1 cellular context compared by ENCODE assay signal in the genomic region with DNA sequence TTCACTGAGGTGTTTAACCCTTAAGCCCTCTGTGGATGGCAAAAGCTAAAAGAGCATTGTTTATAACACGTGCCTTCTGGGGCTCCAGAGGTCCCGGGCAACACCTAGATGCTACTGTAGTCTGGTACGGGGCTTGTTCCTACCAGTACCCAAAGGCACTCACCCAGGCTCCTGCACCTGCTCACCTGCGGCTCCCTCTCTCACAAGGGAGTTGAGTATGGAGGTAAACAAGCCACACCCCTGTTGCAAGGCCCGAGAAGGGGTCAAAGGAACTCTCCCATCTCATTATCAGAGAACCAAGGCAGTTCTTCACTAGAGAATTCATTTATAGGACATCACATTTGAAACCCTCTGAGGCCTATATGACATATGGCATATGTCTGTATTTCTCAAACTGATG.
TF ChIP-seq lines count a peak whose summit lies in the region.

No MANE protein-coding gene starts in this region.

TF ChIP-seq in GM23338, 12 proteins besides CTCF, POLR2A, EP300 and RAD21 (continued from another document):
- TF ChIP-seq, protein P1, sequence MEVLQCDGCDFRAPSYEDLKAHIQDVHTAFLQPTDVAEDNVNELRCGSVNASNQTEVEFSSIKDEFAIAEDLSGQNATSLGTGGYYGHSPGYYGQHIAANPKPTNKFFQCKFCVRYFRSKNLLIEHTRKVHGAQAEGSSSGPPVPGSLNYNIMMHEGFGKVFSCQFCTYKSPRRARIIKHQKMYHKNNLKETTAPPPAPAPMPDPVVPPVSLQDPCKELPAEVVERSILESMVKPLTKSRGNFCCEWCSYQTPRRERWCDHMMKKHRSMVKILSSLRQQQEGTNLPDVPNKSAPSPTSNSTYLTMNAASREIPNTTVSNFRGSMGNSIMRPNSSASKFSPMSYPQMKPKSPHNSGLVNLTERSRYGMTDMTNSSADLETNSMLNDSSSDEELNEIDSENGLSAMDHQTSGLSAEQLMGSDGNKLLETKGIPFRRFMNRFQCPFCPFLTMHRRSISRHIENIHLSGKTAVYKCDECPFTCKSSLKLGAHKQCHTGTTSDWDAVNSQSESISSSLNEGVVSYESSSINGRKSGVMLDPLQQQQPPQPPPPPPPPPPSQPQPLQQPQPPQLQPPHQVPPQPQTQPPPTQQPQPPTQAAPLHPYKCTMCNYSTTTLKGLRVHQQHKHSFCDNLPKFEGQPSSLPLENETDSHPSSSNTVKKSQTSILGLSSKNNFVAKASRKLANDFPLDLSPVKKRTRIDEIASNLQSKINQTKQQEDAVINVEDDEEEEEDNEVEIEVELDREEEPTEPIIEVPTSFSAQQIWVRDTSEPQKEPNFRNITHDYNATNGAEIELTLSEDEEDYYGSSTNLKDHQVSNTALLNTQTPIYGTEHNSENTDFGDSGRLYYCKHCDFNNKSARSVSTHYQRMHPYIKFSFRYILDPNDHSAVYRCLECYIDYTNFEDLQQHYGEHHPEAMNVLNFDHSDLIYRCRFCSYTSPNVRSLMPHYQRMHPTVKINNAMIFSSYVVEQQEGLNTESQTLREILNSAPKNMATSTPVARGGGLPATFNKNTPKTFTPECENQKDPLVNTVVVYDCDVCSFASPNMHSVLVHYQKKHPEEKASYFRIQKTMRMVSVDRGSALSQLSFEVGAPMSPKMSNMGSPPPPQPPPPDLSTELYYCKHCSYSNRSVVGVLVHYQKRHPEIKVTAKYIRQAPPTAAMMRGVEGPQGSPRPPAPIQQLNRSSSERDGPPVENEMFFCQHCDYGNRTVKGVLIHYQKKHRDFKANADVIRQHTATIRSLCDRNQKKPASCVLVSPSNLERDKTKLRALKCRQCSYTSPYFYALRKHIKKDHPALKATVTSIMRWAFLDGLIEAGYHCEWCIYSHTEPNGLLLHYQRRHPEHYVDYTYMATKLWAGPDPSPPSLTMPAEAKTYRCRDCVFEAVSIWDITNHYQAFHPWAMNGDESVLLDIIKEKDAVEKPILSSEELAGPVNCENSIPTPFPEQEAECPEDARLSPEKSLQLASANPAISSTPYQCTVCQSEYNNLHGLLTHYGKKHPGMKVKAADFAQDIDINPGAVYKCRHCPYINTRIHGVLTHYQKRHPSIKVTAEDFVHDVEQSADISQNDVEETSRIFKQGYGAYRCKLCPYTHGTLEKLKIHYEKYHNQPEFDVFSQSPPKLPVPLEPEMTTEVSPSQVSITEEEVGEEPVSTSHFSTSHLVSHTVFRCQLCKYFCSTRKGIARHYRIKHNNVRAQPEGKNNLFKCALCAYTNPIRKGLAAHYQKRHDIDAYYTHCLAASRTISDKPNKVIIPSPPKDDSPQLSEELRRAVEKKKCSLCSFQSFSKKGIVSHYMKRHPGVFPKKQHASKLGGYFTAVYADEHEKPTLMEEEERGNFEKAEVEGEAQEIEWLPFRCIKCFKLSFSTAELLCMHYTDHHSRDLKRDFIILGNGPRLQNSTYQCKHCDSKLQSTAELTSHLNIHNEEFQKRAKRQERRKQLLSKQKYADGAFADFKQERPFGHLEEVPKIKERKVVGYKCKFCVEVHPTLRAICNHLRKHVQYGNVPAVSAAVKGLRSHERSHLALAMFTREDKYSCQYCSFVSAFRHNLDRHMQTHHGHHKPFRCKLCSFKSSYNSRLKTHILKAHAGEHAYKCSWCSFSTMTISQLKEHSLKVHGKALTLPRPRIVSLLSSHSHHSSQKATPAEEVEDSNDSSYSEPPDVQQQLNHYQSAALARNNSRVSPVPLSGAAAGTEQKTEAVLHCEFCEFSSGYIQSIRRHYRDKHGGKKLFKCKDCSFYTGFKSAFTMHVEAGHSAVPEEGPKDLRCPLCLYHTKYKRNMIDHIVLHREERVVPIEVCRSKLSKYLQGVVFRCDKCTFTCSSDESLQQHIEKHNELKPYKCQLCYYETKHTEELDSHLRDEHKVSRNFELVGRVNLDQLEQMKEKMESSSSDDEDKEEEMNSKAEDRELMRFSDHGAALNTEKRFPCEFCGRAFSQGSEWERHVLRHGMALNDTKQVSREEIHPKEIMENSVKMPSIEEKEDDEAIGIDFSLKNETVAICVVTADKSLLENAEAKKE (CRISPR knock-in tag; IDR thresholded peaks at IDR 0.05): no peak
- no peak for TF ChIP-seq ZNF331 (CRISPR knock-in tag; IDR thresholded peaks at IDR 0.05; ENCODE audit: low read depth)
- no peak for TF ChIP-seq STAT1 (IDR thresholded peaks at IDR 0.05; ENCODE audit: unreplicated experiment)
TF ChIP-seq in GM23338: peak in this region for 0.
